In genomic region chr1:235315173-235315572, GRCh38 we compare ENCODE assay signal across 2 cellular contexts.
TF ChIP-seq lines count a peak whose summit lies in the region.

No MANE protein-coding gene starts in this region.

TF ChIP-seq in IMR-90, 13 proteins besides CTCF, POLR2A, EP300 and RAD21:
- TF ChIP-seq, protein P1, sequence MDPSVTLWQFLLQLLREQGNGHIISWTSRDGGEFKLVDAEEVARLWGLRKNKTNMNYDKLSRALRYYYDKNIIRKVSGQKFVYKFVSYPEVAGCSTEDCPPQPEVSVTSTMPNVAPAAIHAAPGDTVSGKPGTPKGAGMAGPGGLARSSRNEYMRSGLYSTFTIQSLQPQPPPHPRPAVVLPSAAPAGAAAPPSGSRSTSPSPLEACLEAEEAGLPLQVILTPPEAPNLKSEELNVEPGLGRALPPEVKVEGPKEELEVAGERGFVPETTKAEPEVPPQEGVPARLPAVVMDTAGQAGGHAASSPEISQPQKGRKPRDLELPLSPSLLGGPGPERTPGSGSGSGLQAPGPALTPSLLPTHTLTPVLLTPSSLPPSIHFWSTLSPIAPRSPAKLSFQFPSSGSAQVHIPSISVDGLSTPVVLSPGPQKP (IDR thresholded peaks at IDR 0.05; ENCODE audit: borderline replicate concordance, low read depth, low read length) = no peak
- TF ChIP-seq MXI1 (IDR thresholded peaks at IDR 0.05; ENCODE audit: borderline replicate concordance, low read depth, low read length) (no peak), NFE2L2 (IDR thresholded peaks at IDR 0.05; ENCODE audit: low read depth, low read length) (no peak), MAZ (IDR thresholded peaks at IDR 0.05; ENCODE audit: borderline replicate concordance, low read depth, low read length) (no peak), SMC3 (IDR thresholded peaks at IDR 0.05; ENCODE audit: low read depth, low read length) (no peak), CEBPB (IDR thresholded peaks at IDR 0.05; ENCODE audit: low read depth, low read length) (peak; percentile 40), USF2 (IDR thresholded peaks at IDR 0.05; ENCODE audit: low read depth, low read length) (no peak)

TF ChIP-seq in GM12878, 131 proteins besides CTCF, POLR2A, EP300 and RAD21:
- TF ChIP-seq, protein P2, sequence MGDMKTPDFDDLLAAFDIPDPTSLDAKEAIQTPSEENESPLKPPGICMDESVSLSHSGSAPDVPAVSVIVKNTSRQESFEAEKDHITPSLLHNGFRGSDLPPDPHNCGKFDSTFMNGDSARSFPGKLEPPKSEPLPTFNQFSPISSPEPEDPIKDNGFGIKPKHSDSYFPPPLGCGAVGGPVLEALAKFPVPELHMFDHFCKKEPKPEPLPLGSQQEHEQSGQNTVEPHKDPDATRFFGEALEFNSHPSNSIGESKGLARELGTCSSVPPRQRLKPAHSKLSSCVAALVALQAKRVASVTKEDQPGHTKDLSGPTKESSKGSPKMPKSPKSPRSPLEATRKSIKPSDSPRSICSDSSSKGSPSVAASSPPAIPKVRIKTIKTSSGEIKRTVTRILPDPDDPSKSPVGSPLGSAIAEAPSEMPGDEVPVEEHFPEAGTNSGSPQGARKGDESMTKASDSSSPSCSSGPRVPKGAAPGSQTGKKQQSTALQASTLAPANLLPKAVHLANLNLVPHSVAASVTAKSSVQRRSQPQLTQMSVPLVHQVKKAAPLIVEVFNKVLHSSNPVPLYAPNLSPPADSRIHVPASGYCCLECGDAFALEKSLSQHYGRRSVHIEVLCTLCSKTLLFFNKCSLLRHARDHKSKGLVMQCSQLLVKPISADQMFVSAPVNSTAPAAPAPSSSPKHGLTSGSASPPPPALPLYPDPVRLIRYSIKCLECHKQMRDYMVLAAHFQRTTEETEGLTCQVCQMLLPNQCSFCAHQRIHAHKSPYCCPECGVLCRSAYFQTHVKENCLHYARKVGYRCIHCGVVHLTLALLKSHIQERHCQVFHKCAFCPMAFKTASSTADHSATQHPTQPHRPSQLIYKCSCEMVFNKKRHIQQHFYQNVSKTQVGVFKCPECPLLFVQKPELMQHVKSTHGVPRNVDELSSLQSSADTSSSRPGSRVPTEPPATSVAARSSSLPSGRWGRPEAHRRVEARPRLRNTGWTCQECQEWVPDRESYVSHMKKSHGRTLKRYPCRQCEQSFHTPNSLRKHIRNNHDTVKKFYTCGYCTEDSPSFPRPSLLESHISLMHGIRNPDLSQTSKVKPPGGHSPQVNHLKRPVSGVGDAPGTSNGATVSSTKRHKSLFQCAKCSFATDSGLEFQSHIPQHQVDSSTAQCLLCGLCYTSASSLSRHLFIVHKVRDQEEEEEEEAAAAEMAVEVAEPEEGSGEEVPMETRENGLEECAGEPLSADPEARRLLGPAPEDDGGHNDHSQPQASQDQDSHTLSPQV (IDR thresholded peaks at IDR 0.05) = no peak
- TF ChIP-seq IKZF1 (conservative IDR thresholded peaks at IDR 0.05) (no peak), JUND (IDR thresholded peaks at IDR 0.05; ENCODE audit: low read depth, low read length) (no peak), NBN (IDR thresholded peaks at IDR 0.05) (no peak), PML (IDR thresholded peaks at IDR 0.05; ENCODE audit: low read length) (no peak), MXI1 (IDR thresholded peaks at IDR 0.05; ENCODE audit: low read depth, low read length) (no peak), ZNF622 (IDR thresholded peaks at IDR 0.05) (no peak)
- TF ChIP-seq, protein P3, sequence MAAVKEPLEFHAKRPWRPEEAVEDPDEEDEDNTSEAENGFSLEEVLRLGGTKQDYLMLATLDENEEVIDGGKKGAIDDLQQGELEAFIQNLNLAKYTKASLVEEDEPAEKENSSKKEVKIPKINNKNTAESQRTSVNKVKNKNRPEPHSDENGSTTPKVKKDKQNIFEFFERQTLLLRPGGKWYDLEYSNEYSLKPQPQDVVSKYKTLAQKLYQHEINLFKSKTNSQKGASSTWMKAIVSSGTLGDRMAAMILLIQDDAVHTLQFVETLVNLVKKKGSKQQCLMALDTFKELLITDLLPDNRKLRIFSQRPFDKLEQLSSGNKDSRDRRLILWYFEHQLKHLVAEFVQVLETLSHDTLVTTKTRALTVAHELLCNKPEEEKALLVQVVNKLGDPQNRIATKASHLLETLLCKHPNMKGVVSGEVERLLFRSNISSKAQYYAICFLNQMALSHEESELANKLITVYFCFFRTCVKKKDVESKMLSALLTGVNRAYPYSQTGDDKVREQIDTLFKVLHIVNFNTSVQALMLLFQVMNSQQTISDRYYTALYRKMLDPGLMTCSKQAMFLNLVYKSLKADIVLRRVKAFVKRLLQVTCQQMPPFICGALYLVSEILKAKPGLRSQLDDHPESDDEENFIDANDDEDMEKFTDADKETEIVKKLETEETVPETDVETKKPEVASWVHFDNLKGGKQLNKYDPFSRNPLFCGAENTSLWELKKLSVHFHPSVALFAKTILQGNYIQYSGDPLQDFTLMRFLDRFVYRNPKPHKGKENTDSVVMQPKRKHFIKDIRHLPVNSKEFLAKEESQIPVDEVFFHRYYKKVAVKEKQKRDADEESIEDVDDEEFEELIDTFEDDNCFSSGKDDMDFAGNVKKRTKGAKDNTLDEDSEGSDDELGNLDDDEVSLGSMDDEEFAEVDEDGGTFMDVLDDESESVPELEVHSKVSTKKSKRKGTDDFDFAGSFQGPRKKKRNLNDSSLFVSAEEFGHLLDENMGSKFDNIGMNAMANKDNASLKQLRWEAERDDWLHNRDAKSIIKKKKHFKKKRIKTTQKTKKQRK (IDR thresholded peaks at IDR 0.05; ENCODE audit: low read depth, low read length) = no peak
